Comparison of ENCODE assay signal across 8 cellular contexts in genomic region chr17:81391964-81392908, GRCh38. TPM values are rescaled to one million over a fixed set of nuclear protein-coding genes. Genes with fewer than 3 reads are reported as not detected.
DNase-seq lines count a peak whose midpoint lies in the region; ATAC-seq, FAIRE-seq and TF ChIP-seq lines count a peak whose summit lies in the region.

No MANE protein-coding gene starts in this region.

- H3K9me3 ChIP-seq in endothelial cell of umbilical vein (replicated peaks; ENCODE audit: control insufficient read depth, insufficient read depth, low read length), result no peaks in the 10 kb centered on the region

- peaks cover 0 to 2% (median 0%) of the 10 kb centered on the region in 7 donors for H3K9me3 Mint-ChIP-seq in naive B cell
- H3K9me3 Mint-ChIP-seq in activated CD8-positive, alpha-beta T cell treated with anti-CD3 and anti-CD28 coated beads for 36 hours, result no peaks in the 10 kb centered on the region

- peaks cover 0 to 4% of the 10 kb centered on the region in 2 experiments for H3K36me3 ChIP-seq in endothelial cell of umbilical vein (ENCODE audit: control insufficient read depth in 2 of 2, extremely low read depth in 1 of 2, insufficient read depth in 2 of 2, low read length in 2 of 2)

- POLR2A ChIA-PET in endothelial cell of umbilical vein (lab: Charles Lee), result interaction anchor here (0.6 to 1.6 kb wide), 3 partner anchors 99 to 324 kb away, joined by 3 to 4 read pairs (median 3); partner anchors contain the start of gene ACTG1
- POLR2A ChIA-PET in activated CD8-positive, alpha-beta T cell treated with anti-CD3 and anti-CD28 coated beads for 36 hours (lab: Charles Lee), result no interaction called here

- H3K4me3 ChIP-seq in AG09309 (ENCODE audit: control insufficient read depth, low read depth, low read length) (peak overlapping the region; percentile 49), NB4 (ENCODE audit: low read depth, low read length) (peak overlapping the region; percentile 64), endothelial cell of umbilical vein (replicated peaks in 1 of 3; ENCODE audit: insufficient read depth in 1 of 3, low read depth in 1 of 3, low read length in 3 of 3) (peak overlapping the region; percentile 57 to 64 (median 62))

- H3K4me1 ChIP-seq in endothelial cell of umbilical vein (ENCODE audit: control insufficient read depth, extremely low read depth, insufficient read depth, low read length), result peaks cover 42% of the 10 kb centered on the region

- no peaks in the 10 kb centered on the region for H3K9me1 ChIP-seq in endothelial cell of umbilical vein (replicated peaks; ENCODE audit: control insufficient read depth, extremely low read depth, insufficient read depth, low read length)

- H3K27me3 ChIP-seq in endothelial cell of umbilical vein (ENCODE audit: control insufficient read depth in 2 of 2, insufficient read depth in 2 of 2, low read length in 2 of 2), result no peaks in the 10 kb centered on the region

- DNase-seq in AG09309 (ENCODE audit: low read depth) (no peak), NB4 (ENCODE audit: low read depth) (no peak), endothelial cell of umbilical vein (ENCODE audit: low read depth, low spot score) (peak; percentile 44), naive B cell (no peak), omental fat pad (ENCODE audit: low spot score) (no peak), T-helper 1 cell (no peak)
- DNase-seq in activated CD8-positive, alpha-beta T cell treated with anti-CD3 and anti-CD28 coated beads for 36 hours, result no peak

- H3K27ac ChIP-seq in endothelial cell of umbilical vein (ENCODE audit: insufficient read depth, low read depth, low read length), result peak overlapping the region; percentile 67

- dilution Hi-C loops in endothelial cell of umbilical vein (cut with MboI; ENCODE audit: extremely low pct_ligation_motif_present, low sequenced_read_pairs), result no loop called here

- H3K4me2 ChIP-seq in endothelial cell of umbilical vein (ENCODE audit: insufficient read depth, low read length), result peak overlapping the region; percentile 78

- peak; percentile 58 for FAIRE-seq in endothelial cell of umbilical vein (lab: Jason Lieb, UNC)

- TF ChIP-seq POLR2A in NB4 (IDR thresholded peaks at IDR 0.05; ENCODE audit: extremely low read depth, insufficient read length) (no peak), endothelial cell of umbilical vein (IDR thresholded peaks at IDR 0.05; ENCODE audit: low read depth, low read length) (no peak)

- H3K9ac ChIP-seq in endothelial cell of umbilical vein (replicated peaks; ENCODE audit: extremely low read depth, insufficient read depth, low read length), result peak overlapping the region; percentile 83

- H3K79me2 ChIP-seq in endothelial cell of umbilical vein (ENCODE audit: control insufficient read depth, insufficient read depth, low read length), result peaks cover 28% of the 10 kb centered on the region

- no peaks in the 10 kb centered on the region for H3K36me3 Mint-ChIP-seq in naive B cell
- H3K36me3 Mint-ChIP-seq in activated CD8-positive, alpha-beta T cell treated with anti-CD3 and anti-CD28 coated beads for 36 hours (ENCODE audit: low read depth), result no peaks in the 10 kb centered on the region

- ATAC-seq in naive B cell (ENCODE audit: low read depth in 2 of 2), result no peak
- ATAC-seq in HG02642 (IDR thresholded peaks at IDR 0.05; ENCODE audit: poor library complexity, unreplicated experiment), result no peak
- ATAC-seq in omental fat pad (ENCODE audit: low FRiP score), result no peak
- no peak for ATAC-seq in activated CD8-positive, alpha-beta T cell treated with anti-CD3 and anti-CD28 coated beads for 36 hours

- H4K20me1 ChIP-seq in endothelial cell of umbilical vein (replicated peaks; ENCODE audit: control insufficient read depth, extremely low read depth, insufficient read depth, low read length), result no peaks in the 10 kb centered on the region

- peak overlapping the region; percentile 10 to 86 (median 60) for H3K4me3 Mint-ChIP-seq in naive B cell
- no peak overlapping the region for H3K4me3 Mint-ChIP-seq in activated CD8-positive, alpha-beta T cell treated with anti-CD3 and anti-CD28 coated beads for 36 hours

- BruUV-seq in endothelial cell of umbilical vein (replicated peaks; lab: Mats Ljungman, UMichigan), result TSS peak; percentile 31

- no peak for TF ChIP-seq CTCF in AG09309 (IDR thresholded peaks at IDR 0.05; ENCODE audit: control insufficient read depth, insufficient read depth, low read depth, low read length, missing control alignments)
- no peak for TF ChIP-seq CTCF in NB4 (IDR thresholded peaks at IDR 0.05; ENCODE audit: low read depth, low read length)
- no peak for TF ChIP-seq CTCF in endothelial cell of umbilical vein (IDR thresholded peaks at IDR 0.05; ENCODE audit: extremely low read depth in 1 of 2, insufficient read depth in 1 of 2, low read depth in 1 of 2, low read length in 2 of 2)
- no peak for TF ChIP-seq CTCF in omental fat pad (IDR thresholded peaks at IDR 0.05)
- no peak for TF ChIP-seq CTCF in activated CD8-positive, alpha-beta T cell treated with anti-CD3 and anti-CD28 coated beads for 36 hours (IDR thresholded peaks at IDR 0.05)

- intact Hi-C loops in endothelial cell of umbilical vein (cut with micrococcal nuclease), result no loop called here
- intact Hi-C loops in activated CD8-positive, alpha-beta T cell treated with anti-CD3 and anti-CD28 coated beads for 36 hours (cut with micrococcal nuclease), result no loop called here

- H3K27ac Mint-ChIP-seq in naive B cell, result peak overlapping the region in 3 of 6 donors; percentile 23 to 81 (median 76)
- no peak overlapping the region for H3K27ac Mint-ChIP-seq in activated CD8-positive, alpha-beta T cell treated with anti-CD3 and anti-CD28 coated beads for 36 hours

- CTCF ChIA-PET in endothelial cell of umbilical vein (lab: Charles Lee), result interaction anchor here (0.8 to 2.7 kb wide), 12 partner anchors 10 to 138 kb away, joined by 3 to 13 read pairs (median 5); no protein-coding TSS in a partner anchor
- CTCF ChIA-PET in activated CD8-positive, alpha-beta T cell treated with anti-CD3 and anti-CD28 coated beads for 36 hours (lab: Charles Lee), result interaction anchor here (0.6 to 1.0 kb wide), 2 partner anchors 14 to 93 kb away, joined by 3 read pairs; no protein-coding TSS in a partner anchor

- peaks cover 7 to 19% (median 13%) of the 10 kb centered on the region in 3 donors for H3K4me1 Mint-ChIP-seq in naive B cell
- peaks cover 13% of the 10 kb centered on the region for H3K4me1 Mint-ChIP-seq in activated CD8-positive, alpha-beta T cell treated with anti-CD3 and anti-CD28 coated beads for 36 hours (ENCODE audit: low read depth)

- no peak overlapping the region for H2AFZ ChIP-seq in endothelial cell of umbilical vein (ENCODE audit: low read depth, low read length)

- H3K27me3 Mint-ChIP-seq in naive B cell, result peaks cover 24 to 68% (median 39%) of the 10 kb centered on the region in 3 donors
- H3K27me3 Mint-ChIP-seq in activated CD8-positive, alpha-beta T cell treated with anti-CD3 and anti-CD28 coated beads for 36 hours, result peaks cover 58% of the 10 kb centered on the region

TF ChIP-seq in endothelial cell of umbilical vein, 7 proteins besides CTCF, POLR2A, EP300 and RAD21:
- TF ChIP-seq POLR2AphosphoS5 (IDR thresholded peaks at IDR 0.05; ENCODE audit: insufficient read depth, low read depth, low read length), result no peak
- no peak for TF ChIP-seq JUN (IDR thresholded peaks at IDR 0.05; ENCODE audit: borderline replicate concordance, insufficient read depth, insufficient read length, low read depth)
- no peak for TF ChIP-seq FOS (IDR thresholded peaks at IDR 0.05; ENCODE audit: borderline replicate concordance, insufficient read depth, low read length)
- TF ChIP-seq EZH2 (IDR thresholded peaks at IDR 0.05; ENCODE audit: borderline replicate concordance, low read depth, low read length, severe bottlenecking), result no peak
- TF ChIP-seq, protein P1, sequence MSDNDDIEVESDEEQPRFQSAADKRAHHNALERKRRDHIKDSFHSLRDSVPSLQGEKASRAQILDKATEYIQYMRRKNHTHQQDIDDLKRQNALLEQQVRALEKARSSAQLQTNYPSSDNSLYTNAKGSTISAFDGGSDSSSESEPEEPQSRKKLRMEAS (IDR thresholded peaks at IDR 0.05; ENCODE audit: insufficient read depth, insufficient read length), result no peak
- no peak for TF ChIP-seq GATA2 (IDR thresholded peaks at IDR 0.05; ENCODE audit: insufficient read depth, insufficient read length, low read depth, low read length)
- TF ChIP-seq MYC (IDR thresholded peaks at IDR 0.05; ENCODE audit: low read depth, low read length), result no peak
TF ChIP-seq in endothelial cell of umbilical vein: peak in this region for 0.

RNA-seq across cellular contexts. Expression of gene BAHCC1, which starts 3.0 kb away (rescaled TPM):
- total RNA-seq in endothelial cell of umbilical vein, result 10.3 and 11.6 TPM in 2 replicates
- polyA plus RNA-seq in endothelial cell of umbilical vein, result 4.7 and 7.1 TPM in 2 replicates
- polyA plus RNA-seq in endothelial cell of umbilical vein (2011; cell fraction: cytosol; rRNA removed), result 3.4 and 5.1 TPM in 2 replicates
- 15.2 and 19.3 TPM in 2 replicates for polyA plus RNA-seq in endothelial cell of umbilical vein (2011; cell fraction: nucleus; rRNA removed)
- 3.5 and 3.7 TPM in 2 replicates for polyA plus RNA-seq in endothelial cell of umbilical vein (2012)
- 7.4 and 14.0 TPM in 2 replicates for polyA minus RNA-seq in endothelial cell of umbilical vein
- 8.7 TPM for polyA minus RNA-seq in endothelial cell of umbilical vein (2011; cell fraction: cytosol; rRNA and poly(A)+ RNA removed)
- 3.3 and 10.0 TPM in 2 replicates for polyA minus RNA-seq in endothelial cell of umbilical vein (2011; cell fraction: nucleus; rRNA and poly(A)+ RNA removed)
- polyA plus RNA-seq in naive B cell (ENCODE audit: low read depth in 6 of 6), result under 1 TPM in 1 of 6 donors, not detected in 5; 0.07 TPM
- 10 to 100 TPM in 1 of 4 donors, 1 to 10 TPM in 3; 4.8 to 20.8 (median 7.1) TPM for total RNA-seq in omental fat pad
- total RNA-seq in activated CD8-positive, alpha-beta T cell treated with anti-CD3 and anti-CD28 coated beads for 36 hours, result under 1 TPM; 0.40 to 0.65 TPM
